ENCODE assay signal across 1 cellular context in the genomic region with DNA sequence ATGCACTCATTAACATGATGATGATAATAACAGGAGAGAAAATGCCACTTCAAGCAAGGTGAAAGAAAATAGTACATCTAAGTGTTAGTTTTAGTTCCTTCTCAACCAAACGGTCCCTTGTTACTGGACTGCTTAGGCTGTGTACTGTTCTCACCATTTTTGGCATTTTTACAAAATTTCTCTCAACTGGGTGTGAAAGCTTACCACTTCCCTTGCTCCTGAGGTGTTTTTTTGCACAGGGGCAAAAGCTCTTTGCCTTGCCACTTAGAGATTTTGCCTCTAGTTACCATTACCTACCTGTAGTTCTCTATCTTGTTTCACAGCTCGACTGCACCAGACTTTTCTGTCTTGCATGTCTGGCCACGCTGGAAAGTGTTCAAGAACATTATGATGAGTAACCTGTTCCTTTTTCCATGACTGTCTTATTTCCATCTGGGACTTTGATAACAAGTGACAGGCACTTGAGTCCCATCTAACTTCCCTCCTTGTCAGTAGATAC.
TF ChIP-seq lines count a peak whose summit lies in the region.

No MANE protein-coding gene starts in this region.

TF ChIP-seq in HepG2, 621 proteins besides CTCF, POLR2A, EP300 and RAD21 (continued from another document):
- TF ChIP-seq, protein P1, sequence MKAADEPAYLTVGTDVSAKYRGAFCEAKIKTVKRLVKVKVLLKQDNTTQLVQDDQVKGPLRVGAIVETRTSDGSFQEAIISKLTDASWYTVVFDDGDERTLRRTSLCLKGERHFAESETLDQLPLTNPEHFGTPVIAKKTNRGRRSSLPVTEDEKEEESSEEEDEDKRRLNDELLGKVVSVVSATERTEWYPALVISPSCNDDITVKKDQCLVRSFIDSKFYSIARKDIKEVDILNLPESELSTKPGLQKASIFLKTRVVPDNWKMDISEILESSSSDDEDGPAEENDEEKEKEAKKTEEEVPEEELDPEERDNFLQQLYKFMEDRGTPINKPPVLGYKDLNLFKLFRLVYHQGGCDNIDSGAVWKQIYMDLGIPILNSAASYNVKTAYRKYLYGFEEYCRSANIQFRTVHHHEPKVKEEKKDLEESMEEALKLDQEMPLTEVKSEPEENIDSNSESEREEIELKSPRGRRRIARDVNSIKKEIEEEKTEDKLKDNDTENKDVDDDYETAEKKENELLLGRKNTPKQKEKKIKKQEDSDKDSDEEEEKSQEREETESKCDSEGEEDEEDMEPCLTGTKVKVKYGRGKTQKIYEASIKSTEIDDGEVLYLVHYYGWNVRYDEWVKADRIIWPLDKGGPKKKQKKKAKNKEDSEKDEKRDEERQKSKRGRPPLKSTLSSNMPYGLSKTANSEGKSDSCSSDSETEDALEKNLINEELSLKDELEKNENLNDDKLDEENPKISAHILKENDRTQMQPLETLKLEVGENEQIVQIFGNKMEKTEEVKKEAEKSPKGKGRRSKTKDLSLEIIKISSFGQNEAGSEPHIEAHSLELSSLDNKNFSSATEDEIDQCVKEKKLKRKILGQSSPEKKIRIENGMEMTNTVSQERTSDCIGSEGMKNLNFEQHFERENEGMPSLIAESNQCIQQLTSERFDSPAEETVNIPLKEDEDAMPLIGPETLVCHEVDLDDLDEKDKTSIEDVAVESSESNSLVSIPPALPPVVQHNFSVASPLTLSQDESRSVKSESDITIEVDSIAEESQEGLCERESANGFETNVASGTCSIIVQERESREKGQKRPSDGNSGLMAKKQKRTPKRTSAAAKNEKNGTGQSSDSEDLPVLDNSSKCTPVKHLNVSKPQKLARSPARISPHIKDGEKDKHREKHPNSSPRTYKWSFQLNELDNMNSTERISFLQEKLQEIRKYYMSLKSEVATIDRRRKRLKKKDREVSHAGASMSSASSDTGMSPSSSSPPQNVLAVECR (CRISPR knock-in tag; IDR thresholded peaks at IDR 0.05; ENCODE audit: borderline replicate concordance) = no peak
- TF ChIP-seq, protein P2, sequence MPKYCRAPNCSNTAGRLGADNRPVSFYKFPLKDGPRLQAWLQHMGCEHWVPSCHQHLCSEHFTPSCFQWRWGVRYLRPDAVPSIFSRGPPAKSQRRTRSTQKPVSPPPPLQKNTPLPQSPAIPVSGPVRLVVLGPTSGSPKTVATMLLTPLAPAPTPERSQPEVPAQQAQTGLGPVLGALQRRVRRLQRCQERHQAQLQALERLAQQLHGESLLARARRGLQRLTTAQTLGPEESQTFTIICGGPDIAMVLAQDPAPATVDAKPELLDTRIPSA (CRISPR knock-in tag; IDR thresholded peaks at IDR 0.05; ENCODE audit: borderline replicate concordance) = no peak
